In the genomic region with DNA sequence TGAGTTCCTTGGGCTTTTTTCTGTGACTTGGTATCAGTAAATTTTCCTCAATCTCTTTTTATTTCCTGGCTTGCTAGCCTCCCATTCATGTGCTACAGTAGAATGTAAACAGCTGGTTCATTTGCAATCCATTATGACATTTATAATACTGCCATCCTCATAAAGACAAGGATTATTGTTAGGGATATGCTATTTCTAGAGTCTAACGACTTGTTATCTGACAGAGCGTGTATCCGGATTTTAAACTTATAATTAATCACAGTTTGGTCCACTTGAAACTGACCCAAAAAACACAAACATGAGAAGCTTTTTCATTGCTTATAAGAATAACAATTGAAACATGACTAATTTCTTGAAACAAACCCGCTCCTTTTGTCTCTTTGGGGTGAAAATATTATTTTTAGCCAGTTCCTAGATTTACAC, we compare ENCODE assay signal across 1 cellular context.
A peak's percentile ranks its signal among the peaks of the same experiment; 100 is the strongest.
TF ChIP-seq lines count a peak whose summit lies in the region.

No MANE protein-coding gene starts in this region.

TF ChIP-seq in HEK293, 187 proteins besides CTCF, POLR2A, EP300 and RAD21 (continued from another document and continues in another):
- no peak for TF ChIP-seq AEBP2 (tag by site-specific recombination; IDR thresholded peaks at IDR 0.05; ENCODE audit: borderline replicate concordance)
- no peak for TF ChIP-seq ZNF121 (tag by site-specific recombination; IDR thresholded peaks at IDR 0.05)
- TF ChIP-seq ZBTB11 (tag by site-specific recombination; conservative IDR thresholded peaks at IDR 0.05; ENCODE audit: low read depth) = no peak
- peak; percentile 64; the same call in 1 of the 2 replicates for TF ChIP-seq ZBTB1 (tag by site-specific recombination; IDR thresholded peaks at IDR 0.05)
- no peak for TF ChIP-seq ZNF776 (tag by site-specific recombination; IDR thresholded peaks at IDR 0.05; ENCODE audit: borderline replicate concordance)
- no peak for TF ChIP-seq ZNF514 (tag by site-specific recombination; IDR thresholded peaks at IDR 0.05)
- no peak for TF ChIP-seq ZNF621 (tag by site-specific recombination; IDR thresholded peaks at IDR 0.05)
- no peak for TF ChIP-seq ZNF335 (tag by site-specific recombination; conservative IDR thresholded peaks at IDR 0.05)
- no peak for TF ChIP-seq REPIN1 (tag by site-specific recombination; IDR thresholded peaks at IDR 0.05; ENCODE audit: low read depth)
- TF ChIP-seq ZBTB6 (tag by site-specific recombination; IDR thresholded peaks at IDR 0.05) = no peak
- TF ChIP-seq ZNF16 (tag by site-specific recombination; IDR thresholded peaks at IDR 0.05; ENCODE audit: low read depth) = no peak
- TF ChIP-seq, protein P1, sequence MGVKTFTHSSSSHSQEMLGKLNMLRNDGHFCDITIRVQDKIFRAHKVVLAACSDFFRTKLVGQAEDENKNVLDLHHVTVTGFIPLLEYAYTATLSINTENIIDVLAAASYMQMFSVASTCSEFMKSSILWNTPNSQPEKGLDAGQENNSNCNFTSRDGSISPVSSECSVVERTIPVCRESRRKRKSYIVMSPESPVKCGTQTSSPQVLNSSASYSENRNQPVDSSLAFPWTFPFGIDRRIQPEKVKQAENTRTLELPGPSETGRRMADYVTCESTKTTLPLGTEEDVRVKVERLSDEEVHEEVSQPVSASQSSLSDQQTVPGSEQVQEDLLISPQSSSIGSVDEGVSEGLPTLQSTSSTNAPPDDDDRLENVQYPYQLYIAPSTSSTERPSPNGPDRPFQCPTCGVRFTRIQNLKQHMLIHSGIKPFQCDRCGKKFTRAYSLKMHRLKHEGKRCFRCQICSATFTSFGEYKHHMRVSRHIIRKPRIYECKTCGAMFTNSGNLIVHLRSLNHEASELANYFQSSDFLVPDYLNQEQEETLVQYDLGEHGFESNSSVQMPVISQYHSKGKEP (tag by site-specific recombination; IDR thresholded peaks at IDR 0.05) = no peak; the same call in 1 of the 2 replicates
- TF ChIP-seq ZNF549 (tag by site-specific recombination; IDR thresholded peaks at IDR 0.05) = no peak
- TF ChIP-seq, protein P2, sequence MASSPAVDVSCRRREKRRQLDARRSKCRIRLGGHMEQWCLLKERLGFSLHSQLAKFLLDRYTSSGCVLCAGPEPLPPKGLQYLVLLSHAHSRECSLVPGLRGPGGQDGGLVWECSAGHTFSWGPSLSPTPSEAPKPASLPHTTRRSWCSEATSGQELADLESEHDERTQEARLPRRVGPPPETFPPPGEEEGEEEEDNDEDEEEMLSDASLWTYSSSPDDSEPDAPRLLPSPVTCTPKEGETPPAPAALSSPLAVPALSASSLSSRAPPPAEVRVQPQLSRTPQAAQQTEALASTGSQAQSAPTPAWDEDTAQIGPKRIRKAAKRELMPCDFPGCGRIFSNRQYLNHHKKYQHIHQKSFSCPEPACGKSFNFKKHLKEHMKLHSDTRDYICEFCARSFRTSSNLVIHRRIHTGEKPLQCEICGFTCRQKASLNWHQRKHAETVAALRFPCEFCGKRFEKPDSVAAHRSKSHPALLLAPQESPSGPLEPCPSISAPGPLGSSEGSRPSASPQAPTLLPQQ (tag by site-specific recombination; IDR thresholded peaks at IDR 0.05) = no peak
- peak; percentile 78; the same call in 1 of the 2 replicates for TF ChIP-seq ZNF580 (tag by site-specific recombination; IDR thresholded peaks at IDR 0.05)
- TF ChIP-seq ZNF391 (tag by site-specific recombination; IDR thresholded peaks at IDR 0.05; ENCODE audit: borderline replicate concordance, low read depth) = no peak
- TF ChIP-seq ZNF202 (tag by site-specific recombination; IDR thresholded peaks at IDR 0.05; ENCODE audit: borderline replicate concordance) = no peak
- TF ChIP-seq IKZF3 (tag by site-specific recombination; IDR thresholded peaks at IDR 0.05) = peak; percentile 68
- no peak for TF ChIP-seq ZNF416 (tag by site-specific recombination; IDR thresholded peaks at IDR 0.05)
- no peak for TF ChIP-seq ZNF623 (tag by site-specific recombination; IDR thresholded peaks at IDR 0.05)
- TF ChIP-seq, protein P3, sequence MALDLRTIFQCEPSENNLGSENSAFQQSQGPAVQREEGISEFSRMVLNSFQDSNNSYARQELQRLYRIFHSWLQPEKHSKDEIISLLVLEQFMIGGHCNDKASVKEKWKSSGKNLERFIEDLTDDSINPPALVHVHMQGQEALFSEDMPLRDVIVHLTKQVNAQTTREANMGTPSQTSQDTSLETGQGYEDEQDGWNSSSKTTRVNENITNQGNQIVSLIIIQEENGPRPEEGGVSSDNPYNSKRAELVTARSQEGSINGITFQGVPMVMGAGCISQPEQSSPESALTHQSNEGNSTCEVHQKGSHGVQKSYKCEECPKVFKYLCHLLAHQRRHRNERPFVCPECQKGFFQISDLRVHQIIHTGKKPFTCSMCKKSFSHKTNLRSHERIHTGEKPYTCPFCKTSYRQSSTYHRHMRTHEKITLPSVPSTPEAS (tag by site-specific recombination; IDR thresholded peaks at IDR 0.05) = no peak
- TF ChIP-seq YY2 (tag by site-specific recombination; IDR thresholded peaks at IDR 0.05) = no peak
- TF ChIP-seq ZNF785 (tag by site-specific recombination; IDR thresholded peaks at IDR 0.05) = no peak
- TF ChIP-seq TRIM28 (IDR thresholded peaks at IDR 0.05; ENCODE audit: borderline replicate concordance, low read length) = peak; percentile 44; the same call in 1 of the 2 replicates
- TF ChIP-seq ZNF600 (tag by site-specific recombination; IDR thresholded peaks at IDR 0.05) = no peak
- TF ChIP-seq ZNF133 (tag by site-specific recombination; IDR thresholded peaks at IDR 0.05) = no peak
- peak; percentile 96 for TF ChIP-seq FEZF1 (tag by site-specific recombination; IDR thresholded peaks at IDR 0.05)
- TF ChIP-seq ZNF747 (tag by site-specific recombination; IDR thresholded peaks at IDR 0.05) = no peak
- no peak for TF ChIP-seq ZNF155 (tag by site-specific recombination; IDR thresholded peaks at IDR 0.05)
- TF ChIP-seq ZNF398 (tag by site-specific recombination; IDR thresholded peaks at IDR 0.05) = no peak
- TF ChIP-seq ZBTB21 (tag by site-specific recombination; IDR thresholded peaks at IDR 0.05) = no peak
- TF ChIP-seq ZBTB7A (tag by site-specific recombination; IDR thresholded peaks at IDR 0.05; ENCODE audit: low read depth) = no peak
- TF ChIP-seq, protein P4, sequence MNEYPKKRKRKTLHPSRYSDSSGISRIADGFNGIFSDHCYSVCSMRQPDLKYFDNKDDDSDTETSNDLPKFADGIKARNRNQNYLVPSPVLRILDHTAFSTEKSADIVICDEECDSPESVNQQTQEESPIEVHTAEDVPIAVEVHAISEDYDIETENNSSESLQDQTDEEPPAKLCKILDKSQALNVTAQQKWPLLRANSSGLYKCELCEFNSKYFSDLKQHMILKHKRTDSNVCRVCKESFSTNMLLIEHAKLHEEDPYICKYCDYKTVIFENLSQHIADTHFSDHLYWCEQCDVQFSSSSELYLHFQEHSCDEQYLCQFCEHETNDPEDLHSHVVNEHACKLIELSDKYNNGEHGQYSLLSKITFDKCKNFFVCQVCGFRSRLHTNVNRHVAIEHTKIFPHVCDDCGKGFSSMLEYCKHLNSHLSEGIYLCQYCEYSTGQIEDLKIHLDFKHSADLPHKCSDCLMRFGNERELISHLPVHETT (tag by site-specific recombination; IDR thresholded peaks at IDR 0.05) = no peak
- TF ChIP-seq, protein P5, sequence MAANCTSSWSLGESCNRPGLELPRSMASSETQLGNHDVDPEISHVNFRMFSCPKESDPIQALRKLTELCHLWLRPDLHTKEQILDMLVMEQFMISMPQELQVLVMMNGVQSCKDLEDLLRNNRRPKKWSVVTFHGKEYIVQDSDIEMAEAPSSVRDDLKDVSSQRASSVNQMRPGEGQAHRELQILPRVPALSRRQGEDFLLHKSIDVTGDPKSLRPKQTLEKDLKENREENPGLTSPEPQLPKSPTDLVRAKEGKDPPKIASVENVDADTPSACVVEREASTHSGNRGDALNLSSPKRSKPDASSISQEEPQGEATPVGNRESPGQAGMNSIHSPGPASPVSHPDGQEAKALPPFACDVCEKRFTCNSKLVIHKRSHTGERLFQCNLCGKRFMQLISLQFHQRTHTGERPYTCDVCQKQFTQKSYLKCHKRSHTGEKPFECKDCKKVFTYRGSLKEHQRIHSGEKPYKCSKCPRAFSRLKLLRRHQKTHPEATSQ (tag by site-specific recombination; IDR thresholded peaks at IDR 0.05) = no peak
- TF ChIP-seq, protein P6, sequence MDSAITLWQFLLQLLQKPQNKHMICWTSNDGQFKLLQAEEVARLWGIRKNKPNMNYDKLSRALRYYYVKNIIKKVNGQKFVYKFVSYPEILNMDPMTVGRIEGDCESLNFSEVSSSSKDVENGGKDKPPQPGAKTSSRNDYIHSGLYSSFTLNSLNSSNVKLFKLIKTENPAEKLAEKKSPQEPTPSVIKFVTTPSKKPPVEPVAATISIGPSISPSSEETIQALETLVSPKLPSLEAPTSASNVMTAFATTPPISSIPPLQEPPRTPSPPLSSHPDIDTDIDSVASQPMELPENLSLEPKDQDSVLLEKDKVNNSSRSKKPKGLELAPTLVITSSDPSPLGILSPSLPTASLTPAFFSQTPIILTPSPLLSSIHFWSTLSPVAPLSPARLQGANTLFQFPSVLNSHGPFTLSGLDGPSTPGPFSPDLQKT (IDR thresholded peaks at IDR 0.05; ENCODE audit: borderline replicate concordance, low read depth, low read length) = no peak
- TF ChIP-seq ATF2 (tag by site-specific recombination; IDR thresholded peaks at IDR 0.05; ENCODE audit: low read depth) = no peak
- no peak for TF ChIP-seq SCRT1 (tag by site-specific recombination; IDR thresholded peaks at IDR 0.05; ENCODE audit: borderline replicate concordance)
